ENCODE assay signal across 10 cellular contexts in genomic region chrX:40082447-40083119, GRCh38. TPM values are rescaled to one million over a fixed set of nuclear protein-coding genes. Genes with fewer than 3 reads are reported as not detected.
DNase-seq lines count a peak whose midpoint lies in the region; ATAC-seq and TF ChIP-seq lines count a peak whose summit lies in the region.
"Had no signal": no experiment of that assay in that cellular context is flagged by ENCODE, and none has a peak within 500 bp of the region (broad histone marks: within the 10 kb centered on the region; RNA-seq: fewer than 3 reads in every experiment).

No MANE protein-coding gene starts in this region.

- WGBS in right cardiac atrium = 55% methylated on average over 15 of the region's 15 CpGs

- intact Hi-C loops in PC-9 (cut with micrococcal nuclease; ENCODE audit: unreplicated experiment) = no loop called here
- intact Hi-C loops in right cardiac atrium (cut with DNase I) = loop anchor here in 1 of 4 donors (10.0 kb wide), 1 partner anchor 182 kb away; no protein-coding TSS in a partner anchor

- CTCF ChIA-PET in PC-9 (lab: Charles Lee) = no interaction called here

- TF ChIP-seq CTCF in PC-9 (conservative IDR thresholded peaks at IDR 0.05) = no peak

- H3K27ac ChIP-seq in PC-9 (no peak overlapping the region), right cardiac atrium (ENCODE audit: low read length) (no peak overlapping the region), rectal smooth muscle tissue (ENCODE audit: low read depth, low read length) (peak overlapping the region; percentile 19)
- H3K27ac ChIP-seq: KMS-11 had no signal

- no peak overlapping the region for H3K4me3 ChIP-seq in PC-9
- no peak overlapping the region for H3K4me3 ChIP-seq in right cardiac atrium (ENCODE audit: low read length)
- H3K4me3 ChIP-seq in rectal smooth muscle tissue (ENCODE audit: low read length) = no peak overlapping the region

- BruUV-seq in PC-9 (replicated peaks; lab: Mats Ljungman, UMichigan) = no TSS peak

- peaks cover 43% of the 10 kb centered on the region for H3K79me2 ChIP-seq in PC-9 (ENCODE audit: low read depth)

- H3K4me1 ChIP-seq in ES-I3 (ENCODE audit: insufficient read depth, low read length) (peaks cover 62% of the 10 kb centered on the region), PC-9 (replicated peaks; ENCODE audit: insufficient read depth) (peaks cover 10% of the 10 kb centered on the region), right cardiac atrium (ENCODE audit: control insufficient read depth, insufficient read depth, low read length) (peaks cover 18% of the 10 kb centered on the region), rectal smooth muscle tissue (ENCODE audit: control insufficient read depth, insufficient read depth, low read length) (peaks cover 30% of the 10 kb centered on the region)
- H3K4me1 ChIP-seq: foreskin keratinocyte had no signal

- H3K9ac ChIP-seq in ES-I3 (ENCODE audit: low read depth, low read length) (peak overlapping the region; percentile 71; the same call in 1 of the 2 replicates), rectal smooth muscle tissue (ENCODE audit: low read length) (no peak overlapping the region)
- H3K9ac ChIP-seq: KMS-11 had no signal

- no peaks in the 10 kb centered on the region for H4K20me1 ChIP-seq in PC-9 (ENCODE audit: insufficient read depth)

- no peaks in the 10 kb centered on the region for H3K27me3 ChIP-seq in PC-9 (ENCODE audit: insufficient read depth, low read depth)
- no peaks in the 10 kb centered on the region for H3K27me3 ChIP-seq in right cardiac atrium (ENCODE audit: control insufficient read depth, insufficient read depth)
- peaks cover 7% of the 10 kb centered on the region for H3K27me3 ChIP-seq in rectal smooth muscle tissue (ENCODE audit: control insufficient read depth, insufficient read depth, low read length)
- H3K27me3 ChIP-seq: foreskin keratinocyte had no signal

- no peaks in the 10 kb centered on the region for H3K9me2 ChIP-seq in PC-9 (ENCODE audit: insufficient read depth)

- peak overlapping the region; percentile 57; the same call in 1 of the 2 replicates for H3K4me2 ChIP-seq in PC-9
- H3K4me2 ChIP-seq: KMS-11 had no signal

- ATAC-seq in right cardiac atrium (peak; percentile 63 to 65), HG03159 (IDR thresholded peaks at IDR 0.05; ENCODE audit: unreplicated experiment) (no peak)

- H3F3A ChIP-seq in PC-9 (ENCODE audit: insufficient read depth, low read depth) = no peaks in the 10 kb centered on the region

- H3K36me3 ChIP-seq in ES-I3 (ENCODE audit: insufficient read depth, low read length) (no peaks in the 10 kb centered on the region), PC-9 (ENCODE audit: low read depth) (no peaks in the 10 kb centered on the region), rectal smooth muscle tissue (ENCODE audit: control insufficient read depth, insufficient read depth, low read length) (no peaks in the 10 kb centered on the region)

- DNase-seq in PC-9 = no peak
- DNase-seq in right cardiac atrium = peak; percentile 48 to 80 (median 71)
- DNase-seq in SIG-M5 treated with dmso at 0.1 percent for 504 hours (lab: John Stamatoyannopoulos, UW; ENCODE audit: unreplicated experiment) = no peak
- no peak for DNase-seq in A172 (ENCODE audit: low spot score)
- DNase-seq: NCI-H774 had no signal

- H3K9me3 ChIP-seq in ES-I3 (ENCODE audit: control insufficient read depth, insufficient read depth, low read length) (no peaks in the 10 kb centered on the region), PC-9 (ENCODE audit: insufficient read depth, low read depth) (no peaks in the 10 kb centered on the region), right cardiac atrium (ENCODE audit: control insufficient read depth, low read length) (no peaks in the 10 kb centered on the region)

- POLR2A ChIA-PET in PC-9 (lab: Charles Lee; ENCODE audit: unreplicated experiment) = no interaction called here

- no peak overlapping the region for H2AFZ ChIP-seq in PC-9

RNA-seq across cellular contexts. Expression of gene BCOR, which starts 15.2 kb away (rescaled TPM):
- 0.68 and 1.5 TPM in 2 replicates for total RNA-seq in PC-9 (2021)
- total RNA-seq in right cardiac atrium = 10 to 100 TPM; 18.1 to 30.1 (median 20.5) TPM
- polyA plus RNA-seq in right cardiac atrium = 11.1 TPM
- total RNA-seq in A172 (2014; rRNA removed; shearing (Covaris generic)) = 10.9 and 20.5 TPM in 2 replicates

Comparison
In these comparisons a context has a peak if more than half of its experiments do, and no peak if none do; other contexts are left out.
1. DNase-seq: peak in right cardiac atrium (3 of 3); none in PC-9 (0 of 2), SIG-M5 treated with dmso at 0.1 percent for 504 hours (single experiment) and A172 (single experiment).